34 cellular contexts compared by ENCODE assay signal in the genomic region with DNA sequence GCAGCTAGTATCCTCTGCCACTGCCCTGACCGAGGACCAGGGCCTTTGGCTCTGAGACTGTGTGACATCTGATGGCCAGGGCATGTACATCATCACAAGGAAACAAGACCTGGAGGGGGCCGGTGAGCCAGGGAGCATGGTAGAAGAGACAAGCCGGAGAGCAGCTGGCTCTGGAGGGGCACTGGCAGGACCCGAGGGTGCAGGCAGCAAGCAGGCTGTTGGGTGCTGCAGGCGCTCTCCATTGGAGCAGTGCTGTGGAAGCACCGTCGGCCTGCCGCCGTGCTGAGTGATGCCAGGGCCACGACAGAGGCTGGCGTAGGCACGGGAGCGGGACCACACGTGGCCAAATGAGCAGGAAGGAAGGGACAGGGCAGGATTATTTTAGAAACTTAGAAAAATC.
"Had no signal": no experiment of that assay in that cellular context is flagged by ENCODE, and none has a peak within 500 bp of the region (broad histone marks: within the 10 kb centered on the region; RNA-seq: fewer than 3 reads in every experiment).

No MANE protein-coding gene starts in this region.

- H3K27ac Mint-ChIP-seq: activated CD8-positive, alpha-beta T cell treated with anti-CD3 and anti-CD28 coated beads for 36 hours; activated naive CD4-positive, alpha-beta T cell treated with anti-CD3 and anti-CD28 coated beads for 36 hours; activated naive CD8-positive, alpha-beta T cell; activated naive CD8-positive, alpha-beta T cell treated with anti-CD3 and anti-CD28 coated beads, Interleukin-2, amount 50 U/mL, for 24 hours; activated T-cell treated with anti-CD3 and anti-CD28 coated beads, Interleukin-2, amount 50 U/mL, for 72 hours; activated T-helper 17 cell treated with anti-CD3 and anti-CD28 coated beads, Interleukin-2, amount 50 U/mL, for 72 hours; brain had no signal

- H3K27me3 Mint-ChIP-seq: central memory CD8-positive, alpha-beta T cell had no signal

- ATAC-seq: activated CD8-positive, alpha-beta T cell treated with anti-CD3 and anti-CD28 coated beads for 36 hours; activated naive CD8-positive, alpha-beta T cell treated with anti-CD3 and anti-CD28 coated beads, Interleukin-2, amount 50 U/mL, for 24 hours; activated T-cell treated with anti-CD3 and anti-CD28 coated beads, Interleukin-2, amount 50 U/mL, for 72 hours; activated T-helper 17 cell treated with anti-CD3 and anti-CD28 coated beads, Interleukin-2, amount 50 U/mL, for 72 hours; K562; PC-3 had no signal

- H3K4me3 Mint-ChIP-seq: activated CD8-positive, alpha-beta T cell treated with anti-CD3 and anti-CD28 coated beads for 36 hours; activated naive CD4-positive, alpha-beta T cell treated with anti-CD3 and anti-CD28 coated beads for 36 hours; activated naive CD8-positive, alpha-beta T cell; activated naive CD8-positive, alpha-beta T cell treated with anti-CD3 and anti-CD28 coated beads, Interleukin-2, amount 50 U/mL, for 24 hours; activated T-cell treated with anti-CD3 and anti-CD28 coated beads, Interleukin-2, amount 50 U/mL, for 72 hours; activated T-helper 17 cell treated with anti-CD3 and anti-CD28 coated beads, Interleukin-2, amount 50 U/mL, for 72 hours; brain; central memory CD8-positive, alpha-beta T cell had no signal

- H3K27ac ChIP-seq: Peyer's patch, RWPE1, WERI-Rb-1 had no signal

- H3K36me3 Mint-ChIP-seq: activated naive CD8-positive, alpha-beta T cell had no signal

- H3K9me3 Mint-ChIP-seq: activated CD8-positive, alpha-beta T cell treated with anti-CD3 and anti-CD28 coated beads for 36 hours; activated naive CD4-positive, alpha-beta T cell treated with anti-CD3 and anti-CD28 coated beads for 36 hours; activated naive CD8-positive, alpha-beta T cell treated with anti-CD3 and anti-CD28 coated beads, Interleukin-2, amount 50 U/mL, for 24 hours; activated T-cell treated with anti-CD3 and anti-CD28 coated beads, Interleukin-2, amount 50 U/mL, for 72 hours; activated T-helper 17 cell treated with anti-CD3 and anti-CD28 coated beads, Interleukin-2, amount 50 U/mL, for 72 hours; central memory CD8-positive, alpha-beta T cell had no signal

- DNase-seq: activated CD4-positive, alpha-beta T cell treated with anti-CD3 and anti-CD28 coated beads for 1 hour; activated CD4-positive, alpha-beta T cell treated with anti-CD3 and anti-CD28 coated beads for 48 hours; activated CD4-positive, CD25-positive, alpha-beta regulatory T cell; activated CD8-positive, alpha-beta T cell treated with anti-CD3 and anti-CD28 coated beads for 36 hours; activated gamma-delta T cell treated with Interleukin-2 at 50 U/mL for 16 hours; activated naive CD4-positive, alpha-beta T cell treated with anti-CD3 and anti-CD28 coated beads for 36 hours; activated naive CD8-positive, alpha-beta T cell treated with anti-CD3 and anti-CD28 coated beads, Interleukin-2, amount 50 U/mL, for 24 hours; activated T-cell treated with anti-CD3 and anti-CD28 coated beads, Interleukin-2, amount 50 U/mL, for 1 hour; activated T-cell treated with anti-CD3 and anti-CD28 coated beads, Interleukin-2, amount 50 U/mL, for 72 hours; anterior cingulate cortex; NCI-H1092 treated with DMSO at 0.1 percent for 48 hours; NCI-H1417; NCI-H146; NCI-H187; NCI-H2029 treated with DMSO at 0.1 percent for 48 hours; NCI-H2107; NCI-H2171; NCI-H510A; NCI-H526; NCI-H748 treated with DMSO at 0.1 percent for 48 hours; NK-92 treated with Interleukin-12 subunit alpha and Interleukin-12 subunit beta, amount 100 ng/mL, for 24 hours; PC-3; Right ventricle myocardium superior; SW 1271; T-helper 1 cell; T1000; WERI-Rb-1 had no signal

- H3K4me1 Mint-ChIP-seq: activated naive CD8-positive, alpha-beta T cell treated with anti-CD3 and anti-CD28 coated beads, Interleukin-2, amount 50 U/mL, for 24 hours; activated T-helper 17 cell treated with anti-CD3 and anti-CD28 coated beads, Interleukin-2, amount 50 U/mL, for 72 hours had no signal

- H3K9me3 ChIP-seq: Peyer's patch had no signal

- H3K4me3 ChIP-seq: K562, Peyer's patch had no signal

- H3K27me3 ChIP-seq: Peyer's patch had no signal

- H3K4me1 ChIP-seq: Peyer's patch had no signal
